Comparison of ENCODE assay signal across 1 cellular context in genomic region chr16:66346221-66346620, GRCh38.
TF ChIP-seq lines count a peak whose summit lies in the region.

No MANE protein-coding gene starts in this region.

TF ChIP-seq in WTC11, 78 proteins besides CTCF, POLR2A, EP300 and RAD21 (continued from another document):
- TF ChIP-seq ZNF281 (CRISPR knock-in tag; IDR thresholded peaks at IDR 0.05) (no peak), TP53 (CRISPR knock-in tag; IDR thresholded peaks at IDR 0.05) (no peak), RELA (CRISPR knock-in tag; IDR thresholded peaks at IDR 0.05; ENCODE audit: borderline replicate concordance) (no peak), TEAD4 (CRISPR knock-in tag; IDR thresholded peaks at IDR 0.05) (no peak), IRF2 (CRISPR knock-in tag; IDR thresholded peaks at IDR 0.05; ENCODE audit: borderline replicate concordance, low read depth) (no peak)
TF ChIP-seq in WTC11: peak in this region for 0.
